Comparison of ENCODE assay signal across 8 cellular contexts in genomic region chr5:139968547-139969261, GRCh38.
DNase-seq lines count a peak whose midpoint lies in the region; ATAC-seq, FAIRE-seq and TF ChIP-seq lines count a peak whose summit lies in the region.

No MANE protein-coding gene starts in this region.

- peak; percentile 76 for ATAC-seq in GM18870 (IDR thresholded peaks at IDR 0.05; ENCODE audit: unreplicated experiment)
- ATAC-seq in HG03103 (IDR thresholded peaks at IDR 0.05; ENCODE audit: low read depth, unreplicated experiment), result peak; percentile 97
- peak; percentile 98 for ATAC-seq in WTC11

- H3K4me1 ChIP-seq in mammary epithelial cell (ENCODE audit: insufficient read depth, low read length) (peaks cover 4% of the 10 kb centered on the region), keratinocyte (ENCODE audit: control insufficient read depth, extremely low read depth, insufficient read depth, low read length) (no peaks in the 10 kb centered on the region)

- peak; percentile 60 for FAIRE-seq in keratinocyte (lab: Jason Lieb, UNC)

- in situ Hi-C loops in mammary epithelial cell (cut with MboI; ENCODE audit: low sequenced_read_pairs in 2 of 2), result loop anchor here (5.0 to 10.0 kb wide), 2 partner anchors 181 to 184 kb away; no protein-coding TSS in a partner anchor

- intact Hi-C loops in mammary epithelial cell (cut with micrococcal nuclease), result loop anchor here (1.0 kb wide), 5 partner anchors 73 to 189 kb away; no protein-coding TSS in a partner anchor

- DNase-seq in AG08396 (ENCODE audit: low spot score) (peak; percentile 80), NCI-H2171 treated with DMSO at 0.1 percent for 48 hours (lab: John Stamatoyannopoulos, UW) (peak; percentile 70), WTC11 (ENCODE audit: low spot score) (peak; percentile 97), mammary epithelial cell (peak; percentile 74), keratinocyte (ENCODE audit: low read depth, low spot score) (peak; percentile 21)
- DNase-seq in stimulated activated CD4-positive, alpha-beta T cell treated with anti-CD3 and anti-CD28 coated beads, Interleukin-15, amount 100 ng/mL, for 48 hours (ENCODE audit: low read depth in 2 of 2), result peak; percentile 75 to 87

- no peaks in the 10 kb centered on the region for H3K36me3 Mint-ChIP-seq in WTC11

- 14% methylated on average over 20 of the region's 23 CpGs for WGBS in mammary epithelial cell (ENCODE audit: low coverage, missing lambda C conversion rate)

- H2AFZ ChIP-seq in mammary epithelial cell (ENCODE audit: low read depth, low read length) (peak overlapping the region; percentile 82), keratinocyte (ENCODE audit: control insufficient read depth, low read length) (no peak overlapping the region)

- POLR2A ChIA-PET in WTC11 (lab: Charles Lee), result interaction anchor here (0.6 to 1.1 kb wide), 3 partner anchors 96 to 377 kb away, joined by 4 to 8 read pairs (median 4); no protein-coding TSS in a partner anchor

- dilution Hi-C loops in mammary epithelial cell (cut with HindIII; ENCODE audit: low sequenced_read_pairs), result loop anchor here (5.0 to 10.0 kb wide), 3 partner anchors 101 to 394 kb away; no protein-coding TSS in a partner anchor
- dilution Hi-C loops in keratinocyte (cut with MboI; ENCODE audit: extremely low pct_ligation_motif_present, low sequenced_read_pairs), result loop anchor here (25.0 kb wide), 1 partner anchor 131 kb away; no protein-coding TSS in a partner anchor

- no TSS peak for BruUV-seq in mammary epithelial cell (replicated peaks; lab: Mats Ljungman, UMichigan)

- H3K4me2 ChIP-seq in mammary epithelial cell (ENCODE audit: insufficient read depth, low read depth, low read length) (peak overlapping the region; percentile 44), keratinocyte (ENCODE audit: control insufficient read depth, extremely low read depth, insufficient read depth, low read depth, low read length) (no peak overlapping the region)

- H3K79me2 ChIP-seq in mammary epithelial cell (ENCODE audit: insufficient read depth, low read length) (no peaks in the 10 kb centered on the region), keratinocyte (ENCODE audit: control insufficient read depth, insufficient read depth, low read length) (no peaks in the 10 kb centered on the region)

- TF ChIP-seq CTCF in WTC11 (IDR thresholded peaks at IDR 0.05) (peak; percentile 98), mammary epithelial cell (conservative IDR thresholded peaks at IDR 0.05 in 1 of 2, IDR thresholded peaks at IDR 0.05 in 1 of 2; ENCODE audit: extremely low read depth in 1 of 2, insufficient read depth in 1 of 2, low read depth in 1 of 2, low read length in 2 of 2) (peak; percentile 99 to 100), keratinocyte (optimal IDR thresholded peaks at IDR 0.05 in 1 of 3, IDR thresholded peaks at IDR 0.05 in 1 of 3, conservative IDR thresholded peaks at IDR 0.05 in 1 of 3; ENCODE audit: extremely low read depth in 1 of 3, insufficient read depth in 2 of 3, low read length in 3 of 3) (peak; percentile 100)

- CTCF ChIA-PET in WTC11 (lab: Charles Lee) (interaction anchor here (0.6 to 6.8 kb wide), 111 partner anchors 8 to 630 kb away, joined by 3 to 207 read pairs (median 6); partner anchors contain the start of genes CXXC5, HBEGF, NRG2 and PSD2), mammary epithelial cell (lab: Charles Lee; ENCODE audit: low non-redundant PET) (interaction anchor here (0.6 to 1.9 kb wide), 16 partner anchors 12 to 533 kb away, joined by 3 to 50 read pairs (median 6); no protein-coding TSS in a partner anchor)

- H3K27me3 ChIP-seq in mammary epithelial cell (ENCODE audit: insufficient read depth, low read length), result no peaks in the 10 kb centered on the region
- H3K27me3 ChIP-seq in keratinocyte (ENCODE audit: control insufficient read depth, extremely low read depth, insufficient read depth, low read length), result peaks cover 4% of the 10 kb centered on the region

- H3K4me1 Mint-ChIP-seq in WTC11, result no peaks in the 10 kb centered on the region

- H3K27ac ChIP-seq in mammary epithelial cell (ENCODE audit: insufficient read depth, low read depth, low read length) (no peak overlapping the region), keratinocyte (ENCODE audit: control insufficient read depth, insufficient read depth, low read length) (no peak overlapping the region)

- H3K9me3 ChIP-seq in mammary epithelial cell (replicated peaks; ENCODE audit: insufficient read depth, low read length) (no peaks in the 10 kb centered on the region), keratinocyte (ENCODE audit: control insufficient read depth, low read depth, low read length) (no peaks in the 10 kb centered on the region)

- H4K20me1 ChIP-seq in mammary epithelial cell (ENCODE audit: insufficient read depth, low read length), result no peaks in the 10 kb centered on the region
- no peaks in the 10 kb centered on the region for H4K20me1 ChIP-seq in keratinocyte (ENCODE audit: control insufficient read depth, extremely low read depth, insufficient read depth, low read length)

- H3K4me3 Mint-ChIP-seq in WTC11, result no peak overlapping the region

- no peak overlapping the region for H3K4me3 ChIP-seq in mammary epithelial cell (replicated peaks in 1 of 3; ENCODE audit: insufficient read depth in 1 of 3, low read depth in 2 of 3, low read length in 3 of 3)
- H3K4me3 ChIP-seq in keratinocyte (ENCODE audit: control insufficient read depth in 2 of 3, extremely low read depth in 1 of 3, insufficient read depth in 2 of 3, low read depth in 1 of 3, low read length in 3 of 3), result no peak overlapping the region

- no peaks in the 10 kb centered on the region for H3K36me3 ChIP-seq in mammary epithelial cell (ENCODE audit: insufficient read depth, low read length)
- no peaks in the 10 kb centered on the region for H3K36me3 ChIP-seq in keratinocyte (ENCODE audit: control insufficient read depth in 2 of 2, extremely low read depth in 1 of 2, insufficient read depth in 2 of 2, low read length in 2 of 2)

- no peak overlapping the region for H3K9ac ChIP-seq in mammary epithelial cell (ENCODE audit: insufficient read depth, low read length)
- H3K9ac ChIP-seq in keratinocyte (ENCODE audit: control insufficient read depth, extremely low read depth, insufficient read depth, low read length), result no peak overlapping the region

- H3K27ac Mint-ChIP-seq in WTC11, result no peak overlapping the region

- no peaks in the 10 kb centered on the region for H3K9me3 Mint-ChIP-seq in WTC11

- no peaks in the 10 kb centered on the region for H3K9me1 ChIP-seq in keratinocyte (ENCODE audit: control insufficient read depth, extremely low read depth, insufficient read depth, low read length)

- H3K27me3 Mint-ChIP-seq in WTC11 (ENCODE audit: low read depth), result peaks cover 15% of the 10 kb centered on the region

TF ChIP-seq in WTC11, 78 proteins besides CTCF, POLR2A, EP300 and RAD21 (continues in another document):
- TF ChIP-seq GABPB1 (CRISPR knock-in tag; IDR thresholded peaks at IDR 0.05), result peak; percentile 19; the same call in 1 of the 2 replicates
- TF ChIP-seq SP1 (CRISPR knock-in tag; conservative IDR thresholded peaks at IDR 0.05), result peak; percentile 53; the same call in 1 of the 2 replicates
- TF ChIP-seq ZNF219 (CRISPR knock-in tag; IDR thresholded peaks at IDR 0.05; ENCODE audit: borderline replicate concordance), result no peak
- TF ChIP-seq SMAD4 (CRISPR knock-in tag; IDR thresholded peaks at IDR 0.05), result no peak
- no peak for TF ChIP-seq ELF4 (CRISPR knock-in tag; IDR thresholded peaks at IDR 0.05; ENCODE audit: low read depth)
- TF ChIP-seq ZBTB21 (CRISPR knock-in tag; IDR thresholded peaks at IDR 0.05; ENCODE audit: borderline replicate concordance), result no peak
- no peak for TF ChIP-seq GTF2I (CRISPR knock-in tag; conservative IDR thresholded peaks at IDR 0.05)
- no peak for TF ChIP-seq GRHL2 (CRISPR knock-in tag; IDR thresholded peaks at IDR 0.05; ENCODE audit: insufficient replicate concordance, severe bottlenecking)
- no peak for TF ChIP-seq FOXJ3 (CRISPR knock-in tag; IDR thresholded peaks at IDR 0.05; ENCODE audit: borderline replicate concordance)
- TF ChIP-seq HMGXB4 (CRISPR knock-in tag; IDR thresholded peaks at IDR 0.05), result peak; percentile 96
- no peak for TF ChIP-seq EMX1 (CRISPR knock-in tag; IDR thresholded peaks at IDR 0.05)
- TF ChIP-seq CREB1 (CRISPR knock-in tag; IDR thresholded peaks at IDR 0.05), result no peak
- no peak for TF ChIP-seq USF2 (CRISPR knock-in tag; IDR thresholded peaks at IDR 0.05)
- no peak for TF ChIP-seq ZNF263 (CRISPR knock-in tag; IDR thresholded peaks at IDR 0.05; ENCODE audit: low read depth)

Comparison
In these comparisons a context has a peak if more than half of its experiments do, and no peak if none do; other contexts are left out.
1. DNase-seq: peak in every context shown above with its lines; median percentile 97 in WTC11; 81 in stimulated activated CD4-positive, alpha-beta T cell treated with anti-CD3 and anti-CD28 coated beads, Interleukin-15, amount 100 ng/mL, for 48 hours; 80 in AG08396; 74 in mammary epithelial cell; 70 in NCI-H2171 treated with DMSO at 0.1 percent for 48 hours; 21 in keratinocyte.